Comparison of ENCODE assay signal across 10 cellular contexts in the genomic region with DNA sequence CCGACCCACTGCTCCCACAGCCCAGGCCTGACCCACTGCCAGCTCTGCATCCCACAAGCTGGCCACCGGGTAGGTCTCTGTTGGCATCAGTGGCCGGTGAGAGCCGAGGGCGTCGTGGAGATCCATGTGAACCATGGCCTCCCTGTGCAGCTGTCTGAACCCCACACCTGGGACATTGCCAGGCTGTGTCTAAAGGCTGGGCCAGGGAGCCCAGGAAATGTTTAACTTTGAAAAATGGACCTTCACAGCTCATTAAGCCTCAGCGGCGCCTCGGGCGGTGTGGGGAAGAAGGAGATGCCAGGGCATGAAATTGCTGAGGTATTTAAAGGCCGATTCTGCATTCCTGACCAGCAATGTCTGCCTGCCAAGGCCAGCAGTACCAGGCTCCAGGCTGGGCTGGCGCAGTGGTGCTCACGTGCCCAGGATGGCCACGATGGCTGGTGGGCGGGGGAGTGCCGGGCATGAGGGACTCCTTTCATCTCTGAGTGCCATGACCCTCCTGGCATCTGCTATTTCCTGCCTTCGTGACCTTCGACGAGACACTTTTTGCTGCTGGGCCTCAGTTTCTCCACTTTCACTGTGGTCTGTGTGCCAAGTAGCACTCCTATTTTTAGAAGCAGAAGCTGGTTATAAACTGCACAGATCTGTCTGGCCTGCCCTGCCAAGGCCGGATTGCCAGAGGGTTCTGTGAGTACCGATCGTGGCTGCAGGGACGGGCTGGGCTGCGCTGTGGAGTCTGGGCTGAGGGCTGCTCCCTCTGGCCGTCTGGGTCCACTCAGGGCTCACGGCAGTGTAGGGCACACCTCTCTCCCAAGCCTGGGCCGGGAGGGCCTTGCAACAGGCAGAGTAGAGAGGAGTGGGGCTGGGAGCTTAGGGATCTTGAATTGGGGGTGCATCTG. TPM values are rescaled to one million over a fixed set of nuclear protein-coding genes. Genes with fewer than 3 reads are reported as not detected.
DNase-seq lines count a peak whose midpoint lies in the region; ATAC-seq, FAIRE-seq and TF ChIP-seq lines count a peak whose summit lies in the region.
"Had no signal": no experiment of that assay in that cellular context is flagged by ENCODE, and none has a peak within 500 bp of the region (broad histone marks: within the 10 kb centered on the region; RNA-seq: fewer than 3 reads in every experiment).

No MANE protein-coding gene starts in this region.

- DNase-seq in activated effector memory CD4-positive, alpha-beta T cell treated with anti-CD3 and anti-CD28 coated beads, Interleukin-2, amount 50 U/mL, for 16 hours: peak; percentile 46
- no peak for DNase-seq in activated effector memory CD4-positive, alpha-beta T cell treated with Interleukin-2 at 50 U/mL for 16 hours
- DNase-seq in epithelial cell of esophagus (ENCODE audit: low read depth) (peak; percentile 46), mesenteric fat pad (ENCODE audit: low spot score) (peak; percentile 86), urothelium cell line (ENCODE audit: low spot score) (no peak), mucosa of gallbladder (ENCODE audit: low spot score) (no peak)
- no peak for DNase-seq in effector CD8-positive, alpha-beta T cell (lab: John Stamatoyannopoulos, UW)
- DNase-seq: activated CD4-positive, alpha-beta T cell treated with anti-CD3 and anti-CD28 coated beads for 1 hour had no signal

- TF ChIP-seq CTCF in epithelial cell of esophagus (IDR thresholded peaks at IDR 0.05; ENCODE audit: insufficient read depth, low read depth, low read length, missing control alignments): no peak

- peak; percentile 94 for FAIRE-seq in urothelium cell line (lab: Jason Lieb, UNC)
- FAIRE-seq: K562 had no signal

- no peak for ATAC-seq in HG02623 (IDR thresholded peaks at IDR 0.05; ENCODE audit: unreplicated experiment)
- ATAC-seq: K562 had no signal

- H3K4me3 ChIP-seq in epithelial cell of esophagus (ENCODE audit: low read length): no peak overlapping the region
- H3K4me3 ChIP-seq: K562 had no signal

RNA-seq across cellular contexts. Expression of gene ELFN1, which starts 21.8 kb away (rescaled TPM):
- total RNA-seq in mesenteric fat pad (3.7 TPM), mucosa of gallbladder (1.4 TPM)

Comparison
In these comparisons a context has a peak if more than half of its experiments do, and no peak if none do; other contexts are left out.
1. DNase-seq: peak in activated effector memory CD4-positive, alpha-beta T cell treated with anti-CD3 and anti-CD28 coated beads, Interleukin-2, amount 50 U/mL, for 16 hours (single experiment), epithelial cell of esophagus (single experiment) and mesenteric fat pad (single experiment); none in activated effector memory CD4-positive, alpha-beta T cell treated with Interleukin-2 at 50 U/mL for 16 hours (single experiment), urothelium cell line (single experiment), effector CD8-positive, alpha-beta T cell (single experiment) and mucosa of gallbladder (single experiment).